In genomic region chr3:54827766-54828165, GRCh38 we compare ENCODE assay signal across 18 cellular contexts.
"Had no signal": no experiment of that assay in that cellular context is flagged by ENCODE, and none has a peak within 500 bp of the region (broad histone marks: within the 10 kb centered on the region; RNA-seq: fewer than 3 reads in every experiment).

No MANE protein-coding gene starts in this region.

- H3K9me3 ChIP-seq: colonic mucosa, pancreas had no signal

- DNase-seq: colonic mucosa; dermis blood vessel endothelial cell; heart left ventricle; hypothalamus; islet precursor cell; occipital lobe; pancreas; right cardiac atrium; small intestine; stimulated activated CD4-positive, alpha-beta T cell treated with anti-CD3 and anti-CD28 coated beads, Interleukin-12 subunit alpha, Interleukin-12 subunit beta, amount 100 ng/mL, for 4 hours; stimulated activated naive CD4-positive, alpha-beta T cell; stomach; substantia nigra; transverse colon had no signal

- H3K27ac ChIP-seq: colonic mucosa, heart left ventricle, pancreas, stomach, thoracic aorta, transverse colon had no signal

- H3K4me1 ChIP-seq: colonic mucosa, heart left ventricle, pancreas, transverse colon had no signal

- H3K27me3 Mint-ChIP-seq: natural killer cell treated with Interleukin-12 subunit alpha and Interleukin-12 subunit beta and Interleukin-15 and Interleukin-18, amount 100 ng/mL, for 72 hours; progenitor cell of endocrine pancreas had no signal

- H3K4me3 Mint-ChIP-seq: natural killer cell treated with Interleukin-12 subunit alpha and Interleukin-12 subunit beta and Interleukin-15 and Interleukin-18, amount 100 ng/mL, for 72 hours had no signal

- ATAC-seq: heart left ventricle; left lobe of liver; natural killer cell treated with Interleukin-12 subunit alpha and Interleukin-12 subunit beta and Interleukin-15 and Interleukin-18, amount 100 ng/mL, for 72 hours; pancreas; right cardiac atrium had no signal

- H3K27ac Mint-ChIP-seq: natural killer cell treated with Interleukin-12 subunit alpha and Interleukin-12 subunit beta and Interleukin-15 and Interleukin-18, amount 100 ng/mL, for 72 hours; progenitor cell of endocrine pancreas had no signal

- H3K36me3 ChIP-seq: colonic mucosa, heart left ventricle, pancreas, stomach, thoracic aorta, transverse colon had no signal

- H3K27me3 ChIP-seq: colonic mucosa, heart left ventricle, pancreas, stomach, transverse colon had no signal

- H3K36me3 Mint-ChIP-seq: natural killer cell treated with Interleukin-12 subunit alpha and Interleukin-12 subunit beta and Interleukin-15 and Interleukin-18, amount 100 ng/mL, for 72 hours had no signal

- H3K4me3 ChIP-seq: colonic mucosa, heart left ventricle, pancreas, stomach, thoracic aorta, transverse colon had no signal
